ENCODE assay signal across 10 cellular contexts in genomic region chr10:114519756-114520288, GRCh38.
DNase-seq lines count a peak whose midpoint lies in the region; ATAC-seq, FAIRE-seq and TF ChIP-seq lines count a peak whose summit lies in the region.
"Had no signal": no experiment of that assay in that cellular context is flagged by ENCODE, and none has a peak within 500 bp of the region (broad histone marks: within the 10 kb centered on the region; RNA-seq: fewer than 3 reads in every experiment).

No MANE protein-coding gene starts in this region.

- peak overlapping the region in 1 of 2 donors; percentile 69 for H3K9ac ChIP-seq in colonic mucosa (ENCODE audit: low read depth in 2 of 2, low read length in 2 of 2)

- H3K27ac ChIP-seq in colonic mucosa, result peak overlapping the region; percentile 92
- no peak overlapping the region for H3K27ac ChIP-seq in WERI-Rb-1
- H3K27ac ChIP-seq: HL-60 had no signal

- ATAC-seq in Right ventricle myocardium superior (ENCODE audit: poor library complexity) (peak; percentile 1), Right ventricle myocardium inferior (no peak), HG02852 (IDR thresholded peaks at IDR 0.05; ENCODE audit: unreplicated experiment) (no peak)

- no peak for FAIRE-seq in H54 (lab: Jason Lieb, UNC)
- FAIRE-seq: GM18507 had no signal

- DNase-seq in Right ventricle myocardium superior, result no peak
- no peak for DNase-seq in Right ventricle myocardium inferior (ENCODE audit: missing footprints)
- peak; percentile 62 for DNase-seq in colonic mucosa
- peak; percentile 17 for DNase-seq in myocyte (ENCODE audit: low read depth)
- DNase-seq in WERI-Rb-1, result no peak
- no peak for DNase-seq in activated CD4-positive, CD25-positive, alpha-beta regulatory T cell treated with anti-CD3 and anti-CD28 coated beads, Interleukin-2, amount 50 U/mL, for 72 hours
- no peak for DNase-seq in H54 (ENCODE audit: insufficient read length, low spot score)

- intact Hi-C loops in Right ventricle myocardium superior (cut with DNase I), result no loop called here
- intact Hi-C loops in Right ventricle myocardium inferior (cut with DNase I), result loop anchor here (5.0 kb wide), 1 partner anchor 38 kb away; no protein-coding TSS in a partner anchor
- intact Hi-C loops in colonic mucosa (cut with DNase I), result no loop called here

- no peaks in the 10 kb centered on the region for H3K36me3 ChIP-seq in colonic mucosa
- H3K36me3 ChIP-seq in WERI-Rb-1, result no peaks in the 10 kb centered on the region

- H3K4me3 ChIP-seq in colonic mucosa (no peak overlapping the region), WERI-Rb-1 (ENCODE audit: low read depth, low read length) (no peak overlapping the region)

- H3K4me1 ChIP-seq in colonic mucosa, result peaks cover 19% of the 10 kb centered on the region

- no peaks in the 10 kb centered on the region for H3K27me3 ChIP-seq in colonic mucosa
- no peaks in the 10 kb centered on the region for H3K27me3 ChIP-seq in WERI-Rb-1 (ENCODE audit: insufficient read depth, low read depth, severe bottlenecking)

- H3K9me3 ChIP-seq in colonic mucosa (no peaks in the 10 kb centered on the region), WERI-Rb-1 (ENCODE audit: severe bottlenecking) (no peaks in the 10 kb centered on the region)

- TF ChIP-seq CTCF in colonic mucosa (IDR thresholded peaks at IDR 0.05), result no peak
- no peak for TF ChIP-seq CTCF in WERI-Rb-1 (IDR thresholded peaks at IDR 0.05; ENCODE audit: low read depth, low read length)

- no peak for TF ChIP-seq POLR2A in H54 (IDR thresholded peaks at IDR 0.05; ENCODE audit: low read depth, low read length)

Comparison
In these comparisons a context has a peak if more than half of its experiments do, and no peak if none do; other contexts are left out.
1. DNase-seq: peak in colonic mucosa (single experiment) and myocyte (single experiment); none in Right ventricle myocardium superior (single experiment), Right ventricle myocardium inferior (single experiment), WERI-Rb-1 (single experiment), activated CD4-positive, CD25-positive, alpha-beta regulatory T cell treated with anti-CD3 and anti-CD28 coated beads, Interleukin-2, amount 50 U/mL, for 72 hours (single experiment) and H54 (single experiment).